Comparison of ENCODE assay signal across 1 cellular context in genomic region chr12:18798445-18799139, GRCh38.
A peak's percentile ranks its signal among the peaks of the same experiment; 100 is the strongest.
TF ChIP-seq lines count a peak whose summit lies in the region.

No MANE protein-coding gene starts in this region.

TF ChIP-seq in HepG2, 621 proteins besides CTCF, POLR2A, EP300 and RAD21:
- peak; percentile 9; the same call in 1 of the 2 replicates for TF ChIP-seq ARID5B (CRISPR knock-in tag; IDR thresholded peaks at IDR 0.05)
- TF ChIP-seq ZNF207 (IDR thresholded peaks at IDR 0.05; ENCODE audit: borderline replicate concordance) = no peak
- peak; percentile 68; the same call in 1 of the 2 replicates for TF ChIP-seq SOX5 (CRISPR knock-in tag; IDR thresholded peaks at IDR 0.05; ENCODE audit: borderline replicate concordance)
- TF ChIP-seq SOX6 (IDR thresholded peaks at IDR 0.05) = no peak
- TF ChIP-seq SOX6 (CRISPR knock-in tag; IDR thresholded peaks at IDR 0.05) = peak; percentile 67; the same call in 1 of the 2 replicates
- TF ChIP-seq SOX13 (IDR thresholded peaks at IDR 0.05) = no peak
- TF ChIP-seq SOX13 (CRISPR knock-in tag; conservative IDR thresholded peaks at IDR 0.05 in 1 of 2, IDR thresholded peaks at IDR 0.05 in 1 of 2) = peak in 1 of 2 experiments; percentile 86; a peak in 2 of 4 replicates
- no peak for TF ChIP-seq GABPB1 (CRISPR knock-in tag; IDR thresholded peaks at IDR 0.05)
- 0 out of 2 replicates have a peak, but pooled peaks have one; percentile 31 for TF ChIP-seq SRF (IDR thresholded peaks at IDR 0.05; ENCODE audit: low read depth, low read length)
- no peak for TF ChIP-seq KDM4B (CRISPR knock-in tag; IDR thresholded peaks at IDR 0.05)
- TF ChIP-seq GATAD2A (CRISPR knock-in tag; IDR thresholded peaks at IDR 0.05) = 0 out of 2 replicates have a peak, but pooled peaks have one; percentile 15
- peak; percentile 85; the same call in 1 of the 2 replicates for TF ChIP-seq ZBTB26 (CRISPR knock-in tag; IDR thresholded peaks at IDR 0.05; ENCODE audit: borderline replicate concordance)
- TF ChIP-seq HNF1A (IDR thresholded peaks at IDR 0.05; ENCODE audit: low read depth) = peak; percentile 78
- peak; percentile 49; the same call in 1 of the 2 replicates for TF ChIP-seq HNF1A (CRISPR knock-in tag; IDR thresholded peaks at IDR 0.05; ENCODE audit: borderline replicate concordance)
- peak; percentile 33; the same call in 1 of the 2 replicates for TF ChIP-seq ZNF362 (CRISPR knock-in tag; IDR thresholded peaks at IDR 0.05; ENCODE audit: borderline replicate concordance)
- TF ChIP-seq TEAD2 (CRISPR knock-in tag; IDR thresholded peaks at IDR 0.05) = no peak
